In genomic region chr21:25734654-25735220, GRCh38 we compare ENCODE assay signal across 8 cellular contexts. TPM values are rescaled to one million over a fixed set of nuclear protein-coding genes. Genes with fewer than 3 reads are reported as not detected.
DNase-seq lines count a peak whose midpoint lies in the region; ATAC-seq and TF ChIP-seq lines count a peak whose summit lies in the region.

Gene ATP5PF (minus strand): TSS chr21:25734904. CDS start chr21:25729794, 5,110 bp downstream.
Gene GABPA (plus strand): TSS chr21:25734972. CDS start chr21:25741599, 6,627 bp downstream.

- H3K4me3 Mint-ChIP-seq in Calu3 (ENCODE audit: low read depth, unreplicated experiment): peak within 1 kb of the TSS; percentile 87
- H3K4me3 Mint-ChIP-seq in endothelial cell (ENCODE audit: unreplicated experiment): peak within 1 kb of the TSS; percentile 99
- peak within 1 kb of the TSS; percentile 100 for H3K4me3 Mint-ChIP-seq in mesothelial cell of epicardium

- peak within 1 kb of the TSS; percentile 73 for H3K4me3 ChIP-seq in HUES64 (ENCODE audit: low read length)
- peak within 1 kb of the TSS; percentile 97 for H3K4me3 ChIP-seq in OCI-LY1 (ENCODE audit: low read depth, low read length, poor library complexity, severe bottlenecking)

- 0 out of 2 replicates have a peak, but pooled peaks cover 1% of the 10 kb centered on the region for H3F3A ChIP-seq in OCI-LY1 (ENCODE audit: insufficient read depth, low read length)

- intact Hi-C loops in Calu3 (cut with micrococcal nuclease; ENCODE audit: unreplicated experiment): no loop called here

- no peaks in the 10 kb centered on the region for H3K9me3 Mint-ChIP-seq in Calu3 (ENCODE audit: low read depth, unreplicated experiment)
- no peaks in the 10 kb centered on the region for H3K9me3 Mint-ChIP-seq in endothelial cell (ENCODE audit: unreplicated experiment)
- H3K9me3 Mint-ChIP-seq in mesothelial cell of epicardium: no peaks in the 10 kb centered on the region

- peak; percentile 89 for ATAC-seq in GM21447 (IDR thresholded peaks at IDR 0.05; ENCODE audit: unreplicated experiment)

- H3K4me1 ChIP-seq in HUES64 (ENCODE audit: insufficient read depth, low read length) (peaks cover 13% of the 10 kb centered on the region; the same call in 1 of the 2 replicates), OCI-LY1 (ENCODE audit: insufficient read depth, low read length, severe bottlenecking) (peaks cover 53% of the 10 kb centered on the region)

- H3K9me2 ChIP-seq in OCI-LY1 (ENCODE audit: low read depth, low read length): no peaks in the 10 kb centered on the region

- peak within 1 kb of the TSS; percentile 98 for H3K9ac ChIP-seq in HUES64 (ENCODE audit: low read depth, low read length)
- peak within 1 kb of the TSS; percentile 99 for H3K9ac ChIP-seq in OCI-LY1 (ENCODE audit: low read length)

- peaks cover 7% of the 10 kb centered on the region for H3K4me1 Mint-ChIP-seq in Calu3 (ENCODE audit: low read depth, unreplicated experiment)
- peaks cover 28% of the 10 kb centered on the region for H3K4me1 Mint-ChIP-seq in endothelial cell (ENCODE audit: unreplicated experiment)
- peaks cover 32% of the 10 kb centered on the region for H3K4me1 Mint-ChIP-seq in mesothelial cell of epicardium

- H3K4me2 ChIP-seq in OCI-LY1 (ENCODE audit: low read length): peak within 1 kb of the TSS; percentile 97

- 0 out of 2 replicates have a peak within 1 kb of the TSS, but pooled peaks have one; percentile 57 for H2AFZ ChIP-seq in OCI-LY1 (ENCODE audit: low read length)

- H3K27ac ChIP-seq in HUES64 (ENCODE audit: low read depth, low read length) (peak within 1 kb of the TSS; percentile 99), OCI-LY1 (ENCODE audit: low read depth, low read length, poor library complexity, severe bottlenecking) (peak within 1 kb of the TSS; percentile 94)

- peaks cover 5% of the 10 kb centered on the region for H3K36me3 ChIP-seq in HUES64 (ENCODE audit: insufficient read depth, low read length)
- peaks cover 13% of the 10 kb centered on the region for H3K36me3 ChIP-seq in OCI-LY1 (ENCODE audit: insufficient read depth, low read length)

- H3K79me2 ChIP-seq in OCI-LY1 (ENCODE audit: insufficient read depth, low read length): peaks cover 71% of the 10 kb centered on the region

- H3K36me3 Mint-ChIP-seq in Calu3 (ENCODE audit: insufficient read depth, unreplicated experiment): peaks cover 34% of the 10 kb centered on the region
- peaks cover 16% of the 10 kb centered on the region for H3K36me3 Mint-ChIP-seq in endothelial cell (ENCODE audit: low read depth, unreplicated experiment)
- H3K36me3 Mint-ChIP-seq in mesothelial cell of epicardium: peaks cover 4% of the 10 kb centered on the region

- no peak for TF ChIP-seq CTCF in Calu3 (IDR thresholded peaks at IDR 0.05; ENCODE audit: unreplicated experiment)
- TF ChIP-seq CTCF in OCI-LY1 (IDR thresholded peaks at IDR 0.05; ENCODE audit: low read length): no peak
- TF ChIP-seq CTCF in endothelial cell (IDR thresholded peaks at IDR 0.05; ENCODE audit: unreplicated experiment): no peak
- TF ChIP-seq CTCF in mesothelial cell of epicardium (IDR thresholded peaks at IDR 0.05; ENCODE audit: unreplicated experiment): no peak

- DNase-seq in Calu3 (peak; percentile 92), endothelial cell (ENCODE audit: low spot score) (peak; percentile 94), mesothelial cell of epicardium (ENCODE audit: low spot score in 2 of 2, unreplicated experiment in 2 of 2) (peak; percentile 95 to 96)
- DNase-seq in activated CD8-positive, alpha-beta memory T cell treated with anti-CD3 and anti-CD28 coated beads, Interleukin-2, amount 50 U/mL, for 4 hours: peak; percentile 98
- peak; percentile 94 to 96 for DNase-seq in stimulated activated CD8-positive, alpha-beta memory T cell treated with anti-CD3 and anti-CD28 coated beads, Interleukin-15, amount 100 ng/mL, for 48 hours (ENCODE audit: low read depth in 2 of 2)

- H3K27ac Mint-ChIP-seq in Calu3 (ENCODE audit: unreplicated experiment) (peak within 1 kb of the TSS; percentile 100), endothelial cell (ENCODE audit: unreplicated experiment) (peak within 1 kb of the TSS; percentile 100), mesothelial cell of epicardium (peak within 1 kb of the TSS; percentile 100)

- WGBS in HUES64: under 1% methylated on average over 33 of the region's 33 CpGs

- no peaks in the 10 kb centered on the region for H4K20me1 ChIP-seq in OCI-LY1 (ENCODE audit: insufficient read depth, low read length)

- CTCF ChIA-PET in Calu3 (lab: Charles Lee): interaction anchor here (0.6 kb wide), 1 partner anchor 158 kb away, joined by 5 read pairs; no protein-coding TSS in a partner anchor

- BruUV-seq in Calu3 (replicated peaks; lab: Mats Ljungman, UMichigan): no TSS peak

- H3K27me3 Mint-ChIP-seq in Calu3 (ENCODE audit: unreplicated experiment) (no peaks in the 10 kb centered on the region), endothelial cell (ENCODE audit: unreplicated experiment) (peaks cover 16% of the 10 kb centered on the region), mesothelial cell of epicardium (ENCODE audit: low read depth) (no peaks in the 10 kb centered on the region)

- H3K9me3 ChIP-seq in HUES64 (ENCODE audit: insufficient read depth, low read depth, low read length) (no peaks in the 10 kb centered on the region), OCI-LY1 (ENCODE audit: low read length) (no peaks in the 10 kb centered on the region)

- H3K27me3 ChIP-seq in HUES64 (ENCODE audit: insufficient read depth, low read length) (no peaks in the 10 kb centered on the region), OCI-LY1 (ENCODE audit: insufficient read depth, low read length) (no peaks in the 10 kb centered on the region)

RNA-seq across cellular contexts. Expression of gene ATP5PF, which starts in this region (rescaled TPM):
- total RNA-seq in Calu3 (2022) (91.0 and 95.2 TPM in 2 replicates), endothelial cell (ENCODE audit: unreplicated experiment) (119 TPM), mesothelial cell of epicardium (101 to 109 TPM (median 105 TPM) in 3 replicates)
- 214 TPM for polyA plus RNA-seq in HUES64 (2013, experiment 1 of 2)
- 216 TPM for polyA plus RNA-seq in HUES64 (2013, experiment 2 of 2)

RNA-seq across cellular contexts. Expression of gene GABPA, which starts in this region (rescaled TPM):
- total RNA-seq in Calu3 (2022): 10.3 and 11.1 TPM in 2 replicates
- polyA plus RNA-seq in HUES64 (2013, experiment 1 of 2): 18.1 TPM
- 21.0 TPM for polyA plus RNA-seq in HUES64 (2013, experiment 2 of 2)
- total RNA-seq in endothelial cell (ENCODE audit: unreplicated experiment): 22.6 TPM
- 28.0 to 30.9 TPM (median 30.0 TPM) in 3 replicates for total RNA-seq in mesothelial cell of epicardium

Comparison
In these comparisons a context has a peak if more than half of its experiments do, and no peak if none do; other contexts are left out.
1. Peak in every context shown above with its lines: DNase-seq, ATAC-seq, H3K4me3 ChIP-seq and H3K27ac ChIP-seq.